Comparison of ENCODE assay signal across 15 cellular contexts in genomic region chr4:41028392-41029076, GRCh38.
A peak's percentile ranks its signal among the peaks of the same experiment; 100 is the strongest.
DNase-seq lines count a peak whose midpoint lies in the region; ATAC-seq, FAIRE-seq and TF ChIP-seq lines count a peak whose summit lies in the region.
"Had no signal": no experiment of that assay in that cellular context is flagged by ENCODE, and none has a peak within 500 bp of the region (broad histone marks: within the 10 kb centered on the region; RNA-seq: fewer than 3 reads in every experiment).

No MANE protein-coding gene starts in this region.

- POLR2A ChIA-PET in HEK293T (lab: Yijun Ruan, JAX), result no interaction called here

- TF ChIP-seq CTCF in AG09309 (IDR thresholded peaks at IDR 0.05; ENCODE audit: control insufficient read depth, insufficient read depth, low read depth, low read length, missing control alignments), result no peak
- no peak for TF ChIP-seq CTCF in omental fat pad (IDR thresholded peaks at IDR 0.05)

- no peak overlapping the region for H3K4me3 ChIP-seq in AG09309 (ENCODE audit: control insufficient read depth, low read depth, low read length)

- DNase-seq in AG09309 (ENCODE audit: low read depth) (peak; percentile 55), HEK293T (ENCODE audit: extremely low spot score) (peak; percentile 14), omental fat pad (ENCODE audit: low spot score) (no peak), T-helper 1 cell (no peak), anterior cingulate cortex (lab: John Stamatoyannopoulos, UW) (no peak), GDM1 (lab: John Stamatoyannopoulos, UW) (no peak)
- DNase-seq: activated CD4-positive, alpha-beta T cell treated with anti-CD3 and anti-CD28 coated beads, Interleukin-2, amount 10 ng/mL, durations not matched to agents 7 days and 5 days; BE2C; DMS79; head of caudate nucleus; left cardiac atrium; NCI-H446 had no signal

- CTCF ChIA-PET in HEK293T (lab: Yijun Ruan, JAX), result interaction anchor here (1.2 kb wide), 1 partner anchor 183 kb away, joined by 3 read pairs; no protein-coding TSS in a partner anchor

- peak; percentile 73 for ATAC-seq in omental fat pad (ENCODE audit: low FRiP score)
- no peak for ATAC-seq in HG03039 (IDR thresholded peaks at IDR 0.05; ENCODE audit: unreplicated experiment)

- FAIRE-seq in endometrium (lab: Jason Lieb, UNC), result peak; percentile 60
- FAIRE-seq: H54 had no signal

TF ChIP-seq in HEK293T, 16 proteins besides CTCF, POLR2A, EP300 and RAD21:
- TF ChIP-seq CTBP1 (IDR thresholded peaks at IDR 0.05; ENCODE audit: borderline replicate concordance) (no peak), BHLHE40 (IDR thresholded peaks at IDR 0.05; ENCODE audit: borderline replicate concordance) (no peak), PKNOX1 (IDR thresholded peaks at IDR 0.05) (peak; percentile 70), L3MBTL2 (conservative IDR thresholded peaks at IDR 0.05) (peak; percentile 11)

Comparison
In these comparisons a context has a peak if more than half of its experiments do, and no peak if none do; other contexts are left out.
1. DNase-seq: peak in AG09309 (single experiment) and HEK293T (single experiment); none in omental fat pad (single experiment), T-helper 1 cell (0 of 5), anterior cingulate cortex (0 of 58) and GDM1 (single experiment).